Comparison of ENCODE assay signal across 8 cellular contexts in the genomic region with DNA sequence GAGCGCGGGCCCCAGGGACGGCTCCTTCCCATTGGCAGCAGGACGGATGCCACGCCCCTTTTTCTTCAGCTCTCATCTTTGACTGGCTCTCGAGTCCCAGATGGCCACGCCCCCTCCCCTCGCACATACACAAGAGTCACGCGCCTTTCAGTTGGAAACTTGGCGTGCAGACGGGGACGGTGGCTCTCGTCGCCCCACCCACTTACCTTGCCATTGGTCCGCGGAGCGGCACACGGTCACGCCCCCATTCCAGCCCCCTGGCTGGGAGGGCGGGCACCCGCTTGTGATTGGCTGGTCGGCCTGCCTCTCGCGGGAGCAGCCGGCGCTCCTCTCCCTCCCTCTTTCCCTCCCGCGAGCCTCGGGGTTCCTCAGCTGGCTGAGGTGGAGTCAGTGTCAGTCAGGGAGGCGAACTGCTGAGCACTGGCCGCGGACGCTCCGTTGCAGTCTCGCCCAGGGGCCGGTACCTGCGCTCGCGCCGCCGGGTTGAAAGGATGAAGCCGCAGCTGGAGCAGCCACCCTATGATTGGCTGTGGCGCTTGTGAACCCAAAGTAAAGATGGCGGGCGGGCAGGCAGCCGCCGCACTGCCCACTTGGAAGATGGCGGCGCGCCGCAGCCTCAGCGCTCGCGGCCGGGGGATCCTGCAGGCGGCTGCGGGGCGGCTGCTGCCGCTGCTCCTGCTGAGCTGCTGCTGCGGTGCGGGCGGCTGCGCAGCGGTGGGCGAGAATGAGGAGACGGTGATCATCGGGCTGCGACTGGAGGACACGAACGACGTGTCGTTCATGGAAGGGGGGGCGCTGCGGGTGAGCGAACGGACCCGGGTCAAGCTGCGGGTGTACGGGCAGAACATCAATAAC. TPM values are rescaled to one million over a fixed set of nuclear protein-coding genes. Genes with fewer than 3 reads are reported as not detected.
DNase-seq lines count a peak whose midpoint lies in the region; ATAC-seq and TF ChIP-seq lines count a peak whose summit lies in the region.

CNNM2 (plus strand) TSS at position 333 of the 855 bp plus-strand sequence; CDS start at position 520, 187 bp downstream.

- intact Hi-C loops in testis (cut with DNase I; ENCODE audit: low total_unique reads), result loop anchor here (10.0 kb wide), 1 partner anchor 327 kb away; the partner anchor contains the start of gene RPEL1

- H3K36me3 Mint-ChIP-seq in activated naive CD8-positive, alpha-beta T cell treated with anti-CD3 and anti-CD28 coated beads for 36 hours, result peaks cover 9% of the 10 kb centered on the region
- H3K36me3 Mint-ChIP-seq in glutamatergic neuron (ENCODE audit: unreplicated experiment), result no peaks in the 10 kb centered on the region

- peak within 1 kb of the TSS; percentile 99 for H3K4me3 ChIP-seq in GM12864 (ENCODE audit: low read depth, low read length)
- peak within 1 kb of the TSS; percentile 84 to 93 for H3K4me3 ChIP-seq in testis

- TF ChIP-seq CTCF in GM12864 (IDR thresholded peaks at IDR 0.05; ENCODE audit: low read depth, low read length, missing control alignments) (no peak), glutamatergic neuron (IDR thresholded peaks at IDR 0.05; ENCODE audit: partially characterized antibody, unreplicated experiment) (no peak), omental fat pad (IDR thresholded peaks at IDR 0.05) (no peak), testis (IDR thresholded peaks at IDR 0.05) (peak in 1 of 3 experiments; percentile 20)

- peaks cover 17% of the 10 kb centered on the region for H3K27me3 Mint-ChIP-seq in activated naive CD8-positive, alpha-beta T cell treated with anti-CD3 and anti-CD28 coated beads for 36 hours
- peaks cover 9% of the 10 kb centered on the region for H3K27me3 Mint-ChIP-seq in glutamatergic neuron (ENCODE audit: unreplicated experiment)

- 0 to 1% methylated on average over 52 to 71 of the region's 80 CpGs for WGBS in testis, 2 donors

- no peak for TF ChIP-seq POLR2A in testis (IDR thresholded peaks at IDR 0.05)

- H3K4me3 Mint-ChIP-seq in activated naive CD8-positive, alpha-beta T cell treated with anti-CD3 and anti-CD28 coated beads for 36 hours, result peak within 1 kb of the TSS; percentile 89
- peak within 1 kb of the TSS; percentile 90 for H3K4me3 Mint-ChIP-seq in glutamatergic neuron (ENCODE audit: unreplicated experiment)

- H3K9me3 ChIP-seq in testis, result no peaks in the 10 kb centered on the region

- peaks cover 3% of the 10 kb centered on the region for H3K4me1 ChIP-seq in testis

- DNase-seq in GM12864 (ENCODE audit: low read depth), result peak; percentile 99
- DNase-seq in NCI-H1105 (lab: John Stamatoyannopoulos, UW), result peak; percentile 98
- DNase-seq in SKM-1 (lab: John Stamatoyannopoulos, UW; ENCODE audit: unreplicated experiment), result peak; percentile 97
- peak; percentile 99 for DNase-seq in activated naive CD8-positive, alpha-beta T cell treated with anti-CD3 and anti-CD28 coated beads for 36 hours
- DNase-seq in glutamatergic neuron, result peak; percentile 100
- DNase-seq in omental fat pad (ENCODE audit: low spot score), result peak; percentile 99
- DNase-seq in testis, result peak; percentile 100

- H3K9me3 Mint-ChIP-seq in activated naive CD8-positive, alpha-beta T cell treated with anti-CD3 and anti-CD28 coated beads for 36 hours, result no peaks in the 10 kb centered on the region
- peaks cover 11% of the 10 kb centered on the region for H3K9me3 Mint-ChIP-seq in glutamatergic neuron (ENCODE audit: unreplicated experiment)

- peak within 1 kb of the TSS; percentile 91 to 95 for H3K27ac ChIP-seq in testis

- peak; percentile 88 for ATAC-seq in HG02642 (IDR thresholded peaks at IDR 0.05; ENCODE audit: poor library complexity, unreplicated experiment)
- peak; percentile 98 for ATAC-seq in omental fat pad (ENCODE audit: low FRiP score)

- H3K27me3 ChIP-seq in testis, result no peaks in the 10 kb centered on the region

- H3K4me1 Mint-ChIP-seq in activated naive CD8-positive, alpha-beta T cell treated with anti-CD3 and anti-CD28 coated beads for 36 hours, result peaks cover 53% of the 10 kb centered on the region
- peaks cover 12% of the 10 kb centered on the region for H3K4me1 Mint-ChIP-seq in glutamatergic neuron (ENCODE audit: low read depth, unreplicated experiment)

- H3K36me3 ChIP-seq in testis (ENCODE audit: low read depth, missing control alignments), result no peaks in the 10 kb centered on the region

- peak within 1 kb of the TSS; percentile 87 for H3K27ac Mint-ChIP-seq in activated naive CD8-positive, alpha-beta T cell treated with anti-CD3 and anti-CD28 coated beads for 36 hours
- peak within 1 kb of the TSS; percentile 84 for H3K27ac Mint-ChIP-seq in glutamatergic neuron (ENCODE audit: unreplicated experiment)

RNA-seq across cellular contexts. Expression of gene CNNM2, which starts in this region (rescaled TPM):
- total RNA-seq in activated naive CD8-positive, alpha-beta T cell treated with anti-CD3 and anti-CD28 coated beads for 36 hours, result 1 to 10 TPM; 4.0 to 4.5 TPM
- total RNA-seq in glutamatergic neuron (ENCODE audit: unreplicated experiment) (14.3 TPM), omental fat pad (1 to 10 TPM; 2.3 to 9.8 (median 3.2) TPM), testis (10 to 100 TPM; 24.2 to 30.5 TPM)
- 9.8 TPM for polyA plus RNA-seq in testis (ENCODE audit: insufficient read depth, low read depth, low replicate concordance)

Comparison
In these comparisons a context has a peak if more than half of its experiments do, and no peak if none do; other contexts are left out.
1. Peak in every context shown above with its lines: DNase-seq, ATAC-seq, H3K4me3 ChIP-seq and H3K27ac ChIP-seq.